ENCODE assay signal across 8 cellular contexts in the genomic region with DNA sequence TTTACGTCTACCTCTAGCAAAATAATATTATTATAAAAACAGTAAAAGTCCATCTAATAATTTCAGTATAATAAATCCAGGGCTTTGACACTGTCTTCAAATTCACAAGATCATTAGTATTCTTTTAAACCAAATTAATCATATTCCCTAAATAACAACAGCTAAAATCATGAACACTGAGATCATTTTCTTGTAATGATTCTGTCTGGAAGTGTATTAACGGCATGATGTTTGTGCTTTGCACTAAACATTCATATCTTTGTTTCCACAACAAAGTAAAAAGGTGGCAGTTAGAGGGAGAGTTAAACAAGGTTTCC. TPM values are rescaled to one million over a fixed set of nuclear protein-coding genes. Genes with fewer than 3 reads are reported as not detected.
DNase-seq lines count a peak whose midpoint lies in the region; ATAC-seq and TF ChIP-seq lines count a peak whose summit lies in the region.

No MANE protein-coding gene starts in this region.

- no peaks in the 10 kb centered on the region; the same call in 1 of the 2 replicates for H4K20me1 ChIP-seq in IMR-90 (ENCODE audit: insufficient read depth, low read length)

- DNase-seq in AG04449 (ENCODE audit: low read depth, low spot score) = no peak
- no peak for DNase-seq in IMR-90
- no peak for DNase-seq in colonic mucosa
- no peak for DNase-seq in naive thymus-derived CD4-positive, alpha-beta T cell
- no peak for DNase-seq in 8988T
- no peak for DNase-seq in NCI-H187 treated with DMSO at 0.1 percent for 48 hours (lab: John Stamatoyannopoulos, UW)
- DNase-seq in iPS-NIHi7 (ENCODE audit: extremely low spot score) = no peak

- no peak overlapping the region for H3K56ac ChIP-seq in IMR-90 (ENCODE audit: extremely low read depth, insufficient read depth, low read length)

- ATAC-seq in IMR-90 (ENCODE audit: low read depth) (no peak), HG03439 (IDR thresholded peaks at IDR 0.05; ENCODE audit: unreplicated experiment) (no peak)
- peak; percentile 47 for ATAC-seq in naive thymus-derived CD4-positive, alpha-beta T cell

- no TSS peak for BruUV-seq in IMR-90 (replicated peaks; lab: Mats Ljungman, UMichigan)

- TF ChIP-seq CTCF in AG04449 (IDR thresholded peaks at IDR 0.05; ENCODE audit: insufficient read depth, low read length, missing control alignments) = no peak
- no peak for TF ChIP-seq CTCF in IMR-90 (conservative IDR thresholded peaks at IDR 0.05; ENCODE audit: low read depth, low read length)
- no peak for TF ChIP-seq CTCF in colonic mucosa (IDR thresholded peaks at IDR 0.05)

- POLR2A ChIA-PET in AG04449 (lab: Yijun Ruan, JAX) = interaction anchor here (1.1 kb wide), 1 partner anchor 20 kb away, joined by 3 read pairs; no protein-coding TSS in a partner anchor
- POLR2A ChIA-PET in IMR-90 (lab: Charles Lee; ENCODE audit: unreplicated experiment) = no interaction called here
- POLR2A ChIA-PET in naive thymus-derived CD4-positive, alpha-beta T cell (lab: Charles Lee) = interaction anchor here (1.1 to 7.3 kb wide), 14 partner anchors 12 to 107 kb away, joined by 3 to 203 read pairs (median 20); a partner anchor contains a TSS

- no peaks in the 10 kb centered on the region for H3K9me1 ChIP-seq in IMR-90 (ENCODE audit: insufficient read depth, low read length)

- peaks cover 19 to 75% (median 65%) of the 10 kb centered on the region in 7 donors for H3K4me1 Mint-ChIP-seq in naive thymus-derived CD4-positive, alpha-beta T cell

- H3K9ac ChIP-seq in IMR-90 (ENCODE audit: low read depth, low read length) (peak overlapping the region; percentile 69), colonic mucosa (ENCODE audit: low read depth in 2 of 2, low read length in 2 of 2) (peak overlapping the region; percentile 82 to 94)

- H3K79me1 ChIP-seq in IMR-90 (ENCODE audit: low read depth in 1 of 2, low read length in 2 of 2) = peaks cover 19 to 49% of the 10 kb centered on the region in 2 experiments; a peak in 3 of 4 replicates

- dilution Hi-C loops in IMR-90 (cut with HindIII; ENCODE audit: low sequenced_read_pairs, unreplicated experiment) = no loop called here

- H3K36me3 Mint-ChIP-seq in naive thymus-derived CD4-positive, alpha-beta T cell = peaks cover 4 to 15% (median 6%) of the 10 kb centered on the region in 5 donors

- peak overlapping the region; percentile 75; the same call in 1 of the 2 replicates for H3K4ac ChIP-seq in IMR-90 (ENCODE audit: low read depth, low read length)

- peak overlapping the region; percentile 80; the same call in 1 of the 2 replicates for H2AK5ac ChIP-seq in IMR-90 (ENCODE audit: low read depth, low read length)

- peak overlapping the region; percentile 74; the same call in 1 of the 2 replicates for H2BK20ac ChIP-seq in IMR-90 (ENCODE audit: low read depth, low read length)

- in situ Hi-C loops in IMR-90 (cut with MboI; ENCODE audit: low sequenced_read_pairs) = no loop called here

- H3K27me3 ChIP-seq in IMR-90 (ENCODE audit: control insufficient read depth, insufficient read depth, low read length) (no peaks in the 10 kb centered on the region), colonic mucosa (no peaks in the 10 kb centered on the region)
- H3K27me3 ChIP-seq in naive thymus-derived CD4-positive, alpha-beta T cell (ENCODE audit: control insufficient read depth in 2 of 2, insufficient read depth in 2 of 2, low read length in 2 of 2) = no peaks in the 10 kb centered on the region

- peak overlapping the region; percentile 30; the same call in 1 of the 3 replicates for H2BK15ac ChIP-seq in IMR-90 (ENCODE audit: low read depth, low read length)

- peak overlapping the region; percentile 88 to 99 (median 95) for H3K4me3 Mint-ChIP-seq in naive thymus-derived CD4-positive, alpha-beta T cell

- H3K23ac ChIP-seq in IMR-90 (ENCODE audit: low read depth, low read length) = peak overlapping the region; percentile 96

- peak; percentile 16; the same call in 1 of the 2 replicates for TF ChIP-seq POLR2A in IMR-90 (IDR thresholded peaks at IDR 0.05; ENCODE audit: low read depth, low read length)

- H3K9me3 ChIP-seq in IMR-90 (ENCODE audit: control insufficient read depth, insufficient read depth, low read length) (no peaks in the 10 kb centered on the region), colonic mucosa (no peaks in the 10 kb centered on the region)
- no peaks in the 10 kb centered on the region for H3K9me3 ChIP-seq in naive thymus-derived CD4-positive, alpha-beta T cell (ENCODE audit: control insufficient read depth in 2 of 3, low read length in 3 of 3)

- intact Hi-C loops in IMR-90 (cut with micrococcal nuclease) (loop anchor here (5.0 kb wide), 1 partner anchor 79 kb away; no protein-coding TSS in a partner anchor), colonic mucosa (cut with DNase I) (no loop called here)
- intact Hi-C loops in naive thymus-derived CD4-positive, alpha-beta T cell (cut with micrococcal nuclease) = loop anchor here (1.0 to 5.0 kb wide), 4 partner anchors 13 to 69 kb away; no protein-coding TSS in a partner anchor

- H3K4me1 ChIP-seq in IMR-90 (ENCODE audit: control insufficient read depth, insufficient read depth, low read length) (no peaks in the 10 kb centered on the region; the same call in 1 of the 2 replicates), colonic mucosa (no peaks in the 10 kb centered on the region)
- H3K4me1 ChIP-seq in naive thymus-derived CD4-positive, alpha-beta T cell (ENCODE audit: control insufficient read depth in 2 of 2, insufficient read depth in 2 of 2, low read length in 2 of 2) = peaks cover 30 to 36% of the 10 kb centered on the region in 2 donors

- H3K18ac ChIP-seq in IMR-90 (ENCODE audit: low read depth, low read length) = peak overlapping the region; percentile 34

- no peak for TF ChIP-seq RAD21 in IMR-90 (IDR thresholded peaks at IDR 0.05; ENCODE audit: low read length)

- H3K4me3 ChIP-seq in AG04449 (ENCODE audit: low read depth, low read length) (peak overlapping the region; percentile 62), IMR-90 (ENCODE audit: insufficient read depth, low read depth, low read length) (peak overlapping the region; percentile 73), colonic mucosa (peak overlapping the region; percentile 56)
- peak overlapping the region; percentile 87 for H3K4me3 ChIP-seq in naive thymus-derived CD4-positive, alpha-beta T cell (ENCODE audit: low read length)

- peak overlapping the region; percentile 81 for H3K14ac ChIP-seq in IMR-90 (replicated peaks; ENCODE audit: low read depth, low read length)

- H3K36me3 ChIP-seq in IMR-90 (ENCODE audit: control insufficient read depth, insufficient read depth, low read length) (no peaks in the 10 kb centered on the region), colonic mucosa (no peaks in the 10 kb centered on the region)
- no peaks in the 10 kb centered on the region for H3K36me3 ChIP-seq in naive thymus-derived CD4-positive, alpha-beta T cell (ENCODE audit: control insufficient read depth in 2 of 3, insufficient read depth in 3 of 3, low read length in 3 of 3)

- no peaks in the 10 kb centered on the region for H3K27me3 Mint-ChIP-seq in naive thymus-derived CD4-positive, alpha-beta T cell

- peak overlapping the region; percentile 93 to 100 (median 97) for H3K27ac Mint-ChIP-seq in naive thymus-derived CD4-positive, alpha-beta T cell

- CTCF ChIA-PET in AG04449 (lab: Yijun Ruan, JAX) (interaction anchor here (1.1 to 2.0 kb wide), 5 partner anchors 9 to 233 kb away, joined by 3 to 10 read pairs (median 5); no protein-coding TSS in a partner anchor), IMR-90 (lab: Yijun Ruan, JAX) (interaction anchor here (0.6 to 1.0 kb wide), 2 partner anchors 42 to 1268 kb away, joined by 3 read pairs; no protein-coding TSS in a partner anchor)
- CTCF ChIA-PET in naive thymus-derived CD4-positive, alpha-beta T cell (lab: Charles Lee) = interaction anchor here (1.2 to 2.3 kb wide), 3 partner anchors 13 to 41 kb away, joined by 3 to 7 read pairs (median 4); no protein-coding TSS in a partner anchor

- peak overlapping the region; percentile 65 for H3K4me2 ChIP-seq in IMR-90 (ENCODE audit: low read depth, low read length)

- H4K91ac ChIP-seq in IMR-90 (ENCODE audit: insufficient read depth, low read depth, low read length) = peak overlapping the region; percentile 89; the same call in 1 of the 2 replicates

- peak overlapping the region; percentile 65; the same call in 1 of the 2 replicates for H2BK120ac ChIP-seq in IMR-90 (ENCODE audit: low read depth, low read length)

- H3K9me3 Mint-ChIP-seq in naive thymus-derived CD4-positive, alpha-beta T cell = peaks cover 0 to 4% (median 0%) of the 10 kb centered on the region in 11 donors

- H2AK9ac ChIP-seq in IMR-90 (replicated peaks; ENCODE audit: low read depth, low read length, poor library complexity) = no peak overlapping the region

- peak overlapping the region; percentile 56 for H4K5ac ChIP-seq in IMR-90 (ENCODE audit: low read depth, low read length)

- peak overlapping the region; percentile 95 for H2AFZ ChIP-seq in IMR-90 (replicated peaks; ENCODE audit: low read length, poor library complexity)

- WGBS in IMR-90 (ENCODE audit: extremely low coverage in 2 of 2, insufficient read length in 1 of 2), 2 experiments = no CpG with 5 or more reads among the region's 2 CpGs

- H4K8ac ChIP-seq in IMR-90 (ENCODE audit: low read depth in 2 of 2, low read length in 2 of 2) = peak overlapping the region; percentile 78 to 90

- H2BK5ac ChIP-seq in IMR-90 (ENCODE audit: low read depth, low read length, poor library complexity, severe bottlenecking) = peak overlapping the region; percentile 85

- H3K27ac ChIP-seq in IMR-90 (ENCODE audit: insufficient read depth, low read length) (peak overlapping the region; percentile 80), colonic mucosa (peak overlapping the region; percentile 85)
- H3K27ac ChIP-seq in naive thymus-derived CD4-positive, alpha-beta T cell (ENCODE audit: low read depth, low read length) = peak overlapping the region; percentile 100

TF ChIP-seq in IMR-90, 13 proteins besides CTCF, POLR2A, EP300 and RAD21 (continues in another document):
- TF ChIP-seq CEBPB (IDR thresholded peaks at IDR 0.05; ENCODE audit: low read depth, low read length) = no peak
- TF ChIP-seq MXI1 (IDR thresholded peaks at IDR 0.05; ENCODE audit: borderline replicate concordance, low read depth, low read length) = no peak
- no peak for TF ChIP-seq CHD1 (IDR thresholded peaks at IDR 0.05; ENCODE audit: low read depth, low read length)
- TF ChIP-seq FOS (IDR thresholded peaks at IDR 0.05; ENCODE audit: low read depth, low read length) = no peak
- no peak for TF ChIP-seq NFE2L2 (IDR thresholded peaks at IDR 0.05; ENCODE audit: low read depth, low read length)

RNA-seq across cellular contexts. Expression of a gene that starts 18.8 kb away (rescaled TPM):
- 11.1 and 11.3 TPM in 2 replicates for total RNA-seq in IMR-90 (2012; rRNA removed)
- polyA plus RNA-seq in IMR-90 (2012; rRNA removed) = 4.2 and 4.3 TPM in 2 replicates
- polyA plus RNA-seq in IMR-90 (2012; cell fraction: cytosol; rRNA removed) = 1.4 and 1.5 TPM in 2 replicates
- 2.9 and 6.6 TPM in 2 replicates for polyA plus RNA-seq in IMR-90 (2012; cell fraction: nucleus; rRNA removed; ENCODE audit: low replicate concordance)
- 10 to 100 TPM in 1 of 2 donors, 1 to 10 TPM in 1; 5.3 to 15.2 TPM for total RNA-seq in colonic mucosa
- total RNA-seq in naive thymus-derived CD4-positive, alpha-beta T cell = 10 to 100 TPM; 26.8 to 92.1 (median 58.9) TPM
- 10 to 100 TPM; 12.2 to 29.0 TPM for polyA plus RNA-seq in naive thymus-derived CD4-positive, alpha-beta T cell
